12 cellular contexts compared by ENCODE assay signal in genomic region chr20:45569650-45570049, GRCh38. TPM values are rescaled to one million over a fixed set of nuclear protein-coding genes. Genes with fewer than 3 reads are reported as not detected.
"Had no signal": no experiment of that assay in that cellular context is flagged by ENCODE, and none has a peak within 500 bp of the region (broad histone marks: within the 10 kb centered on the region; RNA-seq: fewer than 3 reads in every experiment).

No MANE protein-coding gene starts in this region.

RNA-seq across cellular contexts. Expression of gene WFDC8, which starts 9.4 kb away (rescaled TPM):
- total RNA-seq: OCI-LY7, PC-3, PC-9, Peyer's patch, Right ventricle myocardium inferior, Right ventricle myocardium superior, RPMI7951, SJCRH30, SJSA1, SK-MEL-5, T-cell had no signal
- polyA plus RNA-seq: SK-N-SH had no signal

RNA-seq across cellular contexts. Expression of gene EPPIN, which starts 22.4 kb away (rescaled TPM):
- total RNA-seq: OCI-LY7, PC-3, PC-9, Peyer's patch, Right ventricle myocardium inferior, Right ventricle myocardium superior, RPMI7951, SJCRH30, SJSA1, SK-MEL-5, T-cell had no signal
- polyA plus RNA-seq: SK-N-SH had no signal

RNA-seq across cellular contexts. Expression of gene WFDC6, which starts 30.4 kb away (rescaled TPM):
- total RNA-seq: OCI-LY7, PC-3, PC-9, Peyer's patch, Right ventricle myocardium inferior, Right ventricle myocardium superior, RPMI7951, SJCRH30, SJSA1, SK-MEL-5, T-cell had no signal
- polyA plus RNA-seq: SK-N-SH had no signal

RNA-seq across cellular contexts. Expression of gene SPINT3, which starts 54.2 kb away (rescaled TPM):
- total RNA-seq: OCI-LY7, PC-3, PC-9, Peyer's patch, Right ventricle myocardium inferior, Right ventricle myocardium superior, RPMI7951, SJCRH30, SJSA1, SK-MEL-5, T-cell had no signal
- polyA plus RNA-seq: SK-N-SH had no signal

RNA-seq across cellular contexts. Expression of gene WFDC10A, which starts 59.9 kb away (rescaled TPM):
- total RNA-seq: OCI-LY7, PC-3, PC-9, Peyer's patch, Right ventricle myocardium inferior, Right ventricle myocardium superior, RPMI7951, SJCRH30, SJSA1, SK-MEL-5, T-cell had no signal
- polyA plus RNA-seq: SK-N-SH had no signal
